ENCODE assay signal across 1 cellular context in genomic region chr15:70907784-70908471, GRCh38.
TF ChIP-seq lines count a peak whose summit lies in the region.

No MANE protein-coding gene starts in this region.

TF ChIP-seq in K562, 482 proteins besides CTCF, POLR2A, EP300 and RAD21:
- peak; percentile 68; the same call in 1 of the 2 replicates for TF ChIP-seq ZNF280B (CRISPR knock-in tag; IDR thresholded peaks at IDR 0.05)
- peak; percentile 46; the same call in 1 of the 2 replicates for TF ChIP-seq CBX1 (IDR thresholded peaks at IDR 0.05; ENCODE audit: low read depth)
- no peak for TF ChIP-seq KDM5B (IDR thresholded peaks at IDR 0.05; ENCODE audit: insufficient replicate concordance, low read depth, low read length)
- TF ChIP-seq FOXA3 (CRISPR knock-in tag; conservative IDR thresholded peaks at IDR 0.05 in 1 of 2, IDR thresholded peaks at IDR 0.05 in 1 of 2): no peak
- no peak for TF ChIP-seq ARID3A (IDR thresholded peaks at IDR 0.05; ENCODE audit: borderline replicate concordance, low read depth, low read length)
- peak; percentile 72; the same call in 1 of the 2 replicates for TF ChIP-seq CBX5 (IDR thresholded peaks at IDR 0.05; ENCODE audit: borderline replicate concordance, low read depth)
- no peak for TF ChIP-seq NFXL1 (CRISPR knock-in tag; IDR thresholded peaks at IDR 0.05)
